Comparison of ENCODE assay signal across 22 cellular contexts in genomic region chr7:2774935-2775334, GRCh38.
DNase-seq lines count a peak whose midpoint lies in the region; ATAC-seq and TF ChIP-seq lines count a peak whose summit lies in the region.
"Had no signal": no experiment of that assay in that cellular context is flagged by ENCODE, and none has a peak within 500 bp of the region (broad histone marks: within the 10 kb centered on the region; RNA-seq: fewer than 3 reads in every experiment).

No MANE protein-coding gene starts in this region.

- peaks cover 16 to 98% (median 63%) of the 10 kb centered on the region in 11 experiments; a peak in 21 of 22 replicates for H3K36me3 ChIP-seq in BLaER1 treated with 17β-estradiol and CSF1 and Interleukin-3, amounts not matched to agents 10 nM and 100 nM
- H3K36me3 ChIP-seq in CD8-positive, alpha-beta memory T cell (ENCODE audit: insufficient read depth, low read length) = no peaks in the 10 kb centered on the region
- H3K36me3 ChIP-seq: HAP-1, left ventricle myocardium inferior, thoracic aorta had no signal

- H3K4me2 ChIP-seq in BLaER1 treated with 17β-estradiol and CSF1 and Interleukin-3, amounts not matched to agents 10 nM and 100 nM = peak overlapping the region in 5 of 11 experiments; percentile 34 to 85 (median 75); a peak in 9 of 22 replicates
- H3K4me2 ChIP-seq: hepatocyte had no signal

- H3K9me3 Mint-ChIP-seq in chondrocyte (ENCODE audit: low read depth) (no peaks in the 10 kb centered on the region), neural crest cell (no peaks in the 10 kb centered on the region)
- no peaks in the 10 kb centered on the region for H3K9me3 Mint-ChIP-seq in CD8-positive, alpha-beta memory T cell
- H3K9me3 Mint-ChIP-seq: CD4-positive, alpha-beta memory T cell; immature natural killer cell had no signal

- H3K4me1 Mint-ChIP-seq in chondrocyte (ENCODE audit: low read depth) (peaks cover 30% of the 10 kb centered on the region), neural crest cell (peaks cover 11% of the 10 kb centered on the region)
- H3K4me1 Mint-ChIP-seq in CD8-positive, alpha-beta memory T cell = no peaks in the 10 kb centered on the region

- H4K20me1 ChIP-seq in BLaER1 treated with 17β-estradiol and CSF1 and Interleukin-3, amounts not matched to agents 10 nM and 100 nM = peaks cover 0 to 20% (median 0%) of the 10 kb centered on the region in 11 experiments; a peak in 2 of 22 replicates

- H3K4me3 Mint-ChIP-seq in chondrocyte (ENCODE audit: unreplicated experiment) (no peak overlapping the region), neural crest cell (no peak overlapping the region)
- no peak overlapping the region for H3K4me3 Mint-ChIP-seq in CD8-positive, alpha-beta memory T cell
- H3K4me3 Mint-ChIP-seq: activated CD8-positive, alpha-beta memory T cell treated with anti-CD3 and anti-CD28 coated beads, Interleukin-2, amount 10 ng/mL, durations not matched to agents 7 days and 5 days; CD4-positive, alpha-beta memory T cell; immature natural killer cell had no signal

- peaks cover 7 to 64% (median 26%) of the 10 kb centered on the region in 10 experiments; a peak in 18 of 20 replicates for H3K4me1 ChIP-seq in BLaER1 treated with 17β-estradiol and CSF1 and Interleukin-3, amounts not matched to agents 10 nM and 100 nM
- no peaks in the 10 kb centered on the region for H3K4me1 ChIP-seq in CD8-positive, alpha-beta memory T cell (ENCODE audit: insufficient read depth, low read length)
- H3K4me1 ChIP-seq: HAP-1, left ventricle myocardium inferior had no signal

- H3K9ac ChIP-seq in BLaER1 treated with 17β-estradiol and CSF1 and Interleukin-3, amounts not matched to agents 10 nM and 100 nM = peak overlapping the region in 1 of 11 experiments; percentile 49; a peak in 2 of 22 replicates

- H3K27me3 Mint-ChIP-seq in chondrocyte (ENCODE audit: low read depth) (no peaks in the 10 kb centered on the region), neural crest cell (ENCODE audit: low read depth) (no peaks in the 10 kb centered on the region)
- no peaks in the 10 kb centered on the region for H3K27me3 Mint-ChIP-seq in CD8-positive, alpha-beta memory T cell
- H3K27me3 Mint-ChIP-seq: activated CD8-positive, alpha-beta memory T cell treated with anti-CD3 and anti-CD28 coated beads, Interleukin-2, amount 10 ng/mL, durations not matched to agents 7 days and 5 days; CD4-positive, alpha-beta memory T cell; progenitor cell of endocrine pancreas had no signal

- peaks cover 0 to 30% (median 12%) of the 10 kb centered on the region in 11 experiments; a peak in 13 of 22 replicates for H3K9me3 ChIP-seq in BLaER1 treated with 17β-estradiol and CSF1 and Interleukin-3, amounts not matched to agents 10 nM and 100 nM (replicated peaks in 1 of 11)
- no peaks in the 10 kb centered on the region for H3K9me3 ChIP-seq in CD8-positive, alpha-beta memory T cell (ENCODE audit: low read length)
- H3K9me3 ChIP-seq: HAP-1, left ventricle myocardium inferior, thoracic aorta had no signal

- H3K27ac Mint-ChIP-seq in chondrocyte (ENCODE audit: unreplicated experiment) = peak overlapping the region; percentile 17
- H3K27ac Mint-ChIP-seq in neural crest cell (ENCODE audit: unreplicated experiment) = peak overlapping the region; percentile 47
- H3K27ac Mint-ChIP-seq in CD8-positive, alpha-beta memory T cell = peak overlapping the region in 1 of 8 donors; percentile 31
- H3K27ac Mint-ChIP-seq: activated CD8-positive, alpha-beta memory T cell treated with anti-CD3 and anti-CD28 coated beads, Interleukin-2, amount 10 ng/mL, durations not matched to agents 7 days and 5 days; immature natural killer cell; progenitor cell of endocrine pancreas had no signal

- peaks cover 26% of the 10 kb centered on the region for H3K36me3 Mint-ChIP-seq in chondrocyte (ENCODE audit: low read depth)
- H3K36me3 Mint-ChIP-seq in neural crest cell (ENCODE audit: low read depth) = peaks cover 21% of the 10 kb centered on the region
- peaks cover 0 to 20% (median 16%) of the 10 kb centered on the region in 3 donors for H3K36me3 Mint-ChIP-seq in CD8-positive, alpha-beta memory T cell
- H3K36me3 Mint-ChIP-seq: activated CD8-positive, alpha-beta memory T cell treated with anti-CD3 and anti-CD28 coated beads, Interleukin-2, amount 10 ng/mL, durations not matched to agents 7 days and 5 days had no signal

- TF ChIP-seq CTCF in chondrocyte (IDR thresholded peaks at IDR 0.05) = no peak
- no peak for TF ChIP-seq CTCF in neural crest cell (conservative IDR thresholded peaks at IDR 0.05)

- peak overlapping the region in 8 of 11 experiments; percentile 12 to 93 (median 30); a peak in 12 of 22 replicates for H3K27ac ChIP-seq in BLaER1 treated with 17β-estradiol and CSF1 and Interleukin-3, amounts not matched to agents 10 nM and 100 nM
- no peak overlapping the region for H3K27ac ChIP-seq in CD8-positive, alpha-beta memory T cell (ENCODE audit: low read depth, low read length)
- H3K27ac ChIP-seq: hepatocyte, left ventricle myocardium inferior, thoracic aorta had no signal

- CTCF ChIA-PET in CD8-positive, alpha-beta memory T cell (lab: Charles Lee) = interaction anchor here (0.8 kb wide), 1 partner anchor 14 kb away, joined by 3 read pairs; no protein-coding TSS in a partner anchor

- ATAC-seq in HG02588 (IDR thresholded peaks at IDR 0.05; ENCODE audit: unreplicated experiment) = no peak
- ATAC-seq in HG03354 (IDR thresholded peaks at IDR 0.05; ENCODE audit: poor library complexity, severe bottlenecking, unreplicated experiment) = no peak
- ATAC-seq: activated CD8-positive, alpha-beta memory T cell treated with anti-CD3 and anti-CD28 coated beads, Interleukin-2, amount 10 ng/mL, durations not matched to agents 7 days and 5 days had no signal

- no peaks in the 10 kb centered on the region for H3K27me3 ChIP-seq in BLaER1 treated with 17β-estradiol and CSF1 and Interleukin-3, amounts not matched to agents 10 nM and 100 nM
- H3K27me3 ChIP-seq in CD8-positive, alpha-beta memory T cell (ENCODE audit: insufficient read depth, low read length, poor library complexity, severe bottlenecking) = no peaks in the 10 kb centered on the region
- H3K27me3 ChIP-seq: hepatocyte had no signal

- POLR2A ChIA-PET in CD8-positive, alpha-beta memory T cell (lab: Charles Lee) = no interaction called here

- H3K4me3 ChIP-seq in BLaER1 treated with 17β-estradiol and CSF1 and Interleukin-3, amounts not matched to agents 10 nM and 100 nM = no peak overlapping the region
- H3K4me3 ChIP-seq in CD8-positive, alpha-beta memory T cell (ENCODE audit: low read length) = no peak overlapping the region
- H3K4me3 ChIP-seq: HAP-1, hepatocyte, left ventricle myocardium inferior, thoracic aorta had no signal

- peak; percentile 29 for DNase-seq in MV-4-11 (lab: John Stamatoyannopoulos, UW)
- DNase-seq in chondrocyte (ENCODE audit: low spot score) = no peak
- DNase-seq in neural crest cell (ENCODE audit: low read depth, low spot score) = no peak
- DNase-seq in 8988T = no peak
- DNase-seq in CD8-positive, alpha-beta memory T cell = no peak
- DNase-seq: activated CD8-positive, alpha-beta memory T cell treated with anti-CD3 and anti-CD28 coated beads, Interleukin-2, amount 10 ng/mL, durations not matched to agents 7 days and 5 days; activated gamma-delta T cell treated with Interleukin-2 at 50 U/mL for 16 hours; aorta; CD4-positive, alpha-beta memory T cell; central memory CD4-positive, alpha-beta T cell; foreskin fibroblast; GDM1; immature natural killer cell; left ventricle myocardium inferior; NCI-H69 had no signal
